ENCODE assay signal across 32 cellular contexts in the genomic region with DNA sequence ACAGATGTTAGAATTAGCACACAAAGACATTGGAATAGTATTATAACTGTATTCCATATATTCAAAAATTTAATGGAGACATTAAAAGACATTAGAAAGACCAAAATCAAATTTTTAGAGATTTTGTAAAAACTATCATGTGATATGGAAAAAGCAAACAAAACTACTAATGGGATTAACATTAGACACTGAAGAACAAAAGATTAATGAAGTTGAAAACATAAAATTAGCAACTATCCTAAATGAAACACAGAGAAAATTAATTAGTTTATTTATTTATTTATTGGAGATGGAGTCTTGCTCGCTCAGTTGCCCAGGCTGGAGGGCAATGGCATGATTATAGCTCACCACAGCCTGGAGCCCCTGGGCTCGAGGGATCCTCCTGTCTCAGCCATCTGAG.
"Had no signal": no experiment of that assay in that cellular context is flagged by ENCODE, and none has a peak within 500 bp of the region (broad histone marks: within the 10 kb centered on the region; RNA-seq: fewer than 3 reads in every experiment).

No MANE protein-coding gene starts in this region.

- H3K36me3 ChIP-seq: adrenal gland, ascending aorta, brain microvascular endothelial cell, breast epithelium, cardiac muscle cell had no signal

- H3K27ac ChIP-seq: adrenal gland, ascending aorta, body of pancreas, brain microvascular endothelial cell, breast epithelium, cardiac muscle cell had no signal

- FAIRE-seq: astrocyte, bronchial epithelial cell had no signal

- H3K4me3 ChIP-seq: adrenal gland, ascending aorta, body of pancreas, breast epithelium, cardiac muscle cell had no signal

- H3K4me1 ChIP-seq: ascending aorta, breast epithelium had no signal

- H3K27me3 ChIP-seq: adrenal gland, ascending aorta, body of pancreas, brain microvascular endothelial cell, breast epithelium, cardiac muscle cell had no signal

- ATAC-seq: activated naive CD4-positive, alpha-beta T cell treated with anti-CD3 and anti-CD28 coated beads, Interleukin-2, amount 50 U/mL, for 72 hours; activated naive CD8-positive, alpha-beta T cell treated with anti-CD3 and anti-CD28 coated beads, Interleukin-2, amount 50 U/mL, for 24 hours; activated T-cell treated with anti-CD3 and anti-CD28 coated beads, Interleukin-2, amount 50 U/mL, for 4 hours; activated T-cell treated with anti-CD3 and anti-CD28 coated beads, Interleukin-2, amount 50 U/mL, for 72 hours; activated T-helper 17 cell treated with anti-CD3 and anti-CD28 coated beads, Interleukin-2, amount 50 U/mL, for 72 hours; body of pancreas had no signal

- DNase-seq: activated effector memory CD4-positive, alpha-beta T cell treated with anti-CD3 and anti-CD28 coated beads, Interleukin-2, amount 50 U/mL, for 16 hours; activated effector memory CD4-positive, alpha-beta T cell treated with Interleukin-2 at 50 U/mL for 16 hours; activated gamma-delta T cell; activated gamma-delta T cell treated with Interleukin-2 at 50 U/mL for 16 hours; activated naive CD4-positive, alpha-beta T cell; activated naive CD4-positive, alpha-beta T cell treated with anti-CD3 and anti-CD28 coated beads for 36 hours; activated naive CD4-positive, alpha-beta T cell treated with anti-CD3 and anti-CD28 coated beads, Interleukin-2, amount 10 ng/mL, durations not matched to agents 7 days and 5 days; activated naive CD4-positive, alpha-beta T cell treated with anti-CD3 and anti-CD28 coated beads, Interleukin-2, amount 50 U/mL, for 16 hours; activated naive CD4-positive, alpha-beta T cell treated with Interleukin-2 at 50 U/mL for 16 hours; activated naive CD8-positive, alpha-beta T cell treated with anti-CD3 and anti-CD28 coated beads for 36 hours; activated naive CD8-positive, alpha-beta T cell treated with anti-CD3 and anti-CD28 coated beads, Interleukin-2, amount 10 ng/mL, durations not matched to agents 7 days and 5 days; activated naive CD8-positive, alpha-beta T cell treated with anti-CD3 and anti-CD28 coated beads, Interleukin-2, amount 50 U/mL, for 24 hours; activated T-cell treated with anti-CD3 and anti-CD28 coated beads, Interleukin-2, amount 50 U/mL, for 4 hours; activated T-cell treated with anti-CD3 and anti-CD28 coated beads, Interleukin-2, amount 50 U/mL, for 48 hours; activated T-cell treated with anti-CD3 and anti-CD28 coated beads, Interleukin-2, amount 50 U/mL, for 72 hours; adrenal gland; amniotic stem cell; amygdala; anterior cingulate cortex; aorta; body of pancreas; brain microvascular endothelial cell; caudate nucleus; central memory CD4-positive, alpha-beta T cell; cerebellar nuclear complex had no signal

- H3K9me3 ChIP-seq: body of pancreas had no signal
